10 cellular contexts compared by ENCODE assay signal in genomic region chr10:112294169-112294568, GRCh38. TPM values are rescaled to one million over a fixed set of nuclear protein-coding genes. Genes with fewer than 3 reads are reported as not detected.
"Had no signal": no experiment of that assay in that cellular context is flagged by ENCODE, and none has a peak within 500 bp of the region (broad histone marks: within the 10 kb centered on the region; RNA-seq: fewer than 3 reads in every experiment).

No MANE protein-coding gene starts in this region.

- H3K27ac ChIP-seq: GM23248 had no signal

- H2AFZ ChIP-seq: GM23248 had no signal

- ATAC-seq: HCT116 had no signal

- H3K9me3 ChIP-seq: HAP-1 had no signal

- H3K36me3 ChIP-seq: HAP-1 had no signal

- FAIRE-seq: HTR-8/SVneo had no signal

- H3K4me1 ChIP-seq: HAP-1 had no signal

- H3K9ac ChIP-seq: GM23248 had no signal

- H3K4me3 ChIP-seq: GM23248, HAP-1 had no signal

- DNase-seq: GM23248, GOT3, H7, HFFc6 had no signal

RNA-seq across cellular contexts. Expression of gene TECTB, which starts 11.0 kb away (rescaled TPM):
- total RNA-seq: GM23248, H4, H7, HFFc6, HT-29 had no signal
- polyA plus RNA-seq: IgD-negative memory B cell had no signal
